In the genomic region with DNA sequence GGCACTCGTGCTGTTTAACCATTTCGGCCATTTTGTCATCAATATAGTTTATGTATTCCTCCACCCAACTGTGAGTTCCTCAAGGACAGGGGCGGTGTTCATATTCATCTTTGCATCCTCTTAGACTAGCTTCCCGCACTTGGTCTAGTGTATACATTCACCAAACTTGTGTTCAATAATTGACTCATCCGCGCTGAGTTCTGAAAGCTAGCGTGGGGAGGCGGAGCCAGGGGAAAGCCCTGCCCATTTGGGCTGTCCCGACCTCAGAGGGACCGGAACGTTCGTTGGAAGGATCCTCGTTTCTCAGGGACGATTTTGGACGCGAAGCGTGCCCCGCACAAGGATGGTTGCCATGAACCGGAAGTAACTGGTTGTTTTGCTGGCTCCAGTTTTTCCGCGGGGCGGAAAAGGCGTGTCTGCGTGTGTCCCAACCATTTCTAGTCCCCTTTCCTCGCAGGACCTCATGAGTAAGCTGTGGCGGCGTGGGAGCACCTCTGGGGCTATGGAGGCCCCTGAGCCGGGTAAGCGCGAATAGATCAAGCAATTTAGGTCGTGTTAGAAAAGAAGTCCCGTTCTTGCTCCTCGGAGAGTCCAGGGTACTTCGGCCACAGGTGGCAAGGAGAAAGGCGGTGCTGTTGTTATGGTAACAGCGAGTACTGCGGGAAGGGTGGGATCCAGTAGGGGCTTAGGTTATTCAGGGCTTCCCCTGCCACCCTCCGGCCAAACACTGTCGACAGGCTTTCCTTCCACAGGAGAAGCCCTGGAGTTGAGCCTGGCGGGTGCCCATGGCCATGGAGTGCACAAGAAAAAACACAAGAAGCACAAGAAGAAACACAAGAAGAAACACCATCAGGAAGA, we compare ENCODE assay signal across 8 cellular contexts. TPM values are rescaled to one million over a fixed set of nuclear protein-coding genes. Genes with fewer than 3 reads are reported as not detected.
DNase-seq lines count a peak whose midpoint lies in the region; ATAC-seq and TF ChIP-seq lines count a peak whose summit lies in the region.

A gene (plus strand): TSS at position 434 of the 858 bp plus-strand sequence. CDS start 30 bp downstream, at position 464.

- DNase-seq in BJ (ENCODE audit: low read depth) = peak; percentile 87
- DNase-seq in NCI-H748 (lab: John Stamatoyannopoulos, UW; ENCODE audit: unreplicated experiment) = peak; percentile 95
- peak; percentile 96 for DNase-seq in activated CD4-positive, alpha-beta T cell treated with anti-CD3 and anti-CD28 coated beads, Interleukin-2, amount 50 U/mL, for 1 hour
- DNase-seq in cortex of kidney (lab: John Stamatoyannopoulos, UW) = peak; percentile 21
- peak; percentile 97 for DNase-seq in left lobe of liver (ENCODE audit: low spot score)
- peak; percentile 97 for DNase-seq in stimulated activated CD4-positive, alpha-beta T cell treated with anti-CD3 and anti-CD28 coated beads, Interleukin-2, amount 100 ng/mL, for 4 hours (ENCODE audit: low read depth)

- no peak for TF ChIP-seq CTCF in BJ (IDR thresholded peaks at IDR 0.05; ENCODE audit: insufficient read depth, low read depth, low read length)

- POLR2A ChIA-PET in BJ (lab: Charles Lee) = interaction anchor here (0.5 to 0.7 kb wide), 2 partner anchors 18 to 24 kb away, joined by 3 read pairs; a partner anchor contains a TSS

- H3K36me3 ChIP-seq in BJ (ENCODE audit: control insufficient read depth, insufficient read depth, low read length) = no peaks in the 10 kb centered on the region

- no peaks in the 10 kb centered on the region for H3K27me3 ChIP-seq in BJ (ENCODE audit: control insufficient read depth, insufficient read depth, low read length)

- CTCF ChIA-PET in BJ (lab: Yijun Ruan, JAX) = interaction anchor here (0.8 to 4.2 kb wide), 7 partner anchors 12 to 256 kb away, joined by 3 to 13 read pairs (median 3); a partner anchor contains a TSS

- ATAC-seq in GM19351 (IDR thresholded peaks at IDR 0.05; ENCODE audit: unreplicated experiment) (peak; percentile 36), HG03521 (IDR thresholded peaks at IDR 0.05; ENCODE audit: unreplicated experiment) (peak; percentile 39), left lobe of liver (peak; percentile 75)

- peak within 1 kb of the TSS; percentile 68 for H3K4me3 ChIP-seq in BJ (ENCODE audit: low read depth, low read length)

RNA-seq across cellular contexts. Expression of the gene that starts here (rescaled TPM):
- 5.6 and 6.4 TPM in 2 replicates for polyA plus RNA-seq in BJ (2011; rRNA removed)
- 2.2 and 3.3 TPM in 2 replicates for polyA minus RNA-seq in BJ (2011; rRNA and poly(A)+ RNA removed)
- total RNA-seq in left lobe of liver = 16.5 TPM

Comparison
In these comparisons a context has a peak if more than half of its experiments do, and no peak if none do; other contexts are left out.
1. Peak in every context shown above with its lines: DNase-seq, ATAC-seq and H3K4me3 ChIP-seq.
2. DNase-seq: peak in every context shown above with its lines; median percentile 97 in left lobe of liver; 97 in stimulated activated CD4-positive, alpha-beta T cell treated with anti-CD3 and anti-CD28 coated beads, Interleukin-2, amount 100 ng/mL, for 4 hours; 96 in activated CD4-positive, alpha-beta T cell treated with anti-CD3 and anti-CD28 coated beads, Interleukin-2, amount 50 U/mL, for 1 hour; 95 in NCI-H748; 87 in BJ; 21 in cortex of kidney.